In genomic region chr18:7116832-7117389, GRCh38 we compare ENCODE assay signal across 8 cellular contexts. TPM values are rescaled to one million over a fixed set of nuclear protein-coding genes. Genes with fewer than 3 reads are reported as not detected.
A peak's percentile ranks its signal among the peaks of the same experiment; 100 is the strongest.
DNase-seq lines count a peak whose midpoint lies in the region; TF ChIP-seq lines count a peak whose summit lies in the region.

No MANE protein-coding gene starts in this region.

- 2% methylated on average over 53 to 61 of the region's 61 CpGs for whole genome bisulfite sequencing in esophagus, 2 donors

- H3K36me3 ChIP-seq in KMS-11 (ENCODE audit: insufficient read depth) (no peaks in the 10 kb centered on the region), esophagus (ENCODE audit: control insufficient read depth in 2 of 2, insufficient read depth in 2 of 2, low read length in 1 of 2) (no peaks in the 10 kb centered on the region)

- H3K4me1 Mint-ChIP-seq in nephron progenitor cell = peaks cover 30% of the 10 kb centered on the region

- H3K9ac ChIP-seq in KMS-11 = no peak overlapping the region

- peaks cover 10% of the 10 kb centered on the region for H3K27me3 ChIP-seq in AG04450 (ENCODE audit: control insufficient read depth, insufficient read depth, low read length)
- no peaks in the 10 kb centered on the region for H3K27me3 ChIP-seq in KMS-11 (ENCODE audit: insufficient read depth, low read depth)
- H3K27me3 ChIP-seq in esophagus (ENCODE audit: control insufficient read depth in 1 of 2, insufficient read depth in 2 of 2, low read length in 2 of 2) = peaks cover 3 to 12% of the 10 kb centered on the region in 2 donors

- no peaks in the 10 kb centered on the region for H3K79me2 ChIP-seq in KMS-11 (ENCODE audit: insufficient read depth, low read depth)

- H3K4me1 ChIP-seq in KMS-11 (ENCODE audit: low read depth, poor library complexity, severe bottlenecking) (no peaks in the 10 kb centered on the region), esophagus (ENCODE audit: control insufficient read depth in 2 of 2, insufficient read depth in 2 of 2, low read length in 1 of 2) (peaks cover 6 to 8% of the 10 kb centered on the region in 2 donors)

- H3K27me3 Mint-ChIP-seq in nephron progenitor cell (ENCODE audit: low read depth, poor library complexity) = peaks cover 11% of the 10 kb centered on the region

- POLR2A ChIA-PET in AG04450 (lab: Yijun Ruan, JAX) = no interaction called here

- CTCF ChIA-PET in AG04450 (lab: Charles Lee) = interaction anchor here (0.7 to 1.4 kb wide), 2 partner anchors 32 to 60 kb away, joined by 3 to 4 read pairs; no protein-coding TSS in a partner anchor

- H3K9me3 ChIP-seq in AG04450 (ENCODE audit: control insufficient read depth, insufficient read depth, low read length) = no peaks in the 10 kb centered on the region; the same call in 1 of the 2 replicates
- H3K9me3 ChIP-seq in esophagus (ENCODE audit: control insufficient read depth in 2 of 2, insufficient read depth in 1 of 2, low read depth in 1 of 2, low read length in 1 of 2) = no peaks in the 10 kb centered on the region

- H3K27ac Mint-ChIP-seq in nephron progenitor cell = no peak overlapping the region

- H3K27ac ChIP-seq in AG04450 (ENCODE audit: low read depth, low read length) (no peak overlapping the region), KMS-11 (no peak overlapping the region), esophagus (ENCODE audit: low read depth in 2 of 2, low read length in 1 of 2) (no peak overlapping the region)

- H4K20me1 ChIP-seq in KMS-11 (ENCODE audit: insufficient read depth) = no peaks in the 10 kb centered on the region

- H3K36me3 Mint-ChIP-seq in nephron progenitor cell (ENCODE audit: low read depth) = peaks cover 26% of the 10 kb centered on the region

- H3K4me3 Mint-ChIP-seq in nephron progenitor cell = peak overlapping the region; percentile 94

- peak overlapping the region; percentile 82 for H3K4me2 ChIP-seq in KMS-11

- DNase-seq in AG04450 (ENCODE audit: low read depth, low spot score) = no peak
- DNase-seq in nephron progenitor cell = peak; percentile 70
- DNase-seq in central memory CD4-positive, alpha-beta T cell = no peak
- DNase-seq in stimulated activated naive CD4-positive, alpha-beta T cell treated with Interleukin-2 at 50 U/mL for 16 hours (lab: John Stamatoyannopoulos, UW) = no peak
- no peak for DNase-seq in stimulated activated CD4-positive, alpha-beta T cell treated with anti-CD3 and anti-CD28 coated beads, Interleukin-4, amount 100 ng/mL, for 24 hours
- no peak for DNase-seq in GM20000 (ENCODE audit: low spot score)

- TF ChIP-seq CTCF in AG04450 (IDR thresholded peaks at IDR 0.05; ENCODE audit: low read depth, low read length) (no peak), KMS-11 (conservative IDR thresholded peaks at IDR 0.05; ENCODE audit: low read depth, low read length) (no peak), nephron progenitor cell (IDR thresholded peaks at IDR 0.05) (no peak), GM20000 (IDR thresholded peaks at IDR 0.05; ENCODE audit: extremely low read depth, missing control alignments) (no peak)

- H2AFZ ChIP-seq in KMS-11 (ENCODE audit: low read depth) = peak overlapping the region; percentile 82; the same call in 1 of the 2 replicates

- H3K9me3 Mint-ChIP-seq in nephron progenitor cell = peaks cover 28% of the 10 kb centered on the region

- H3K4me3 ChIP-seq in AG04450 (ENCODE audit: low read depth, low read length) = peak overlapping the region; percentile 66
- no peak overlapping the region for H3K4me3 ChIP-seq in KMS-11 (IDR thresholded peaks at IDR 0.05; ENCODE audit: insufficient read depth, low read depth, low read length)
- H3K4me3 ChIP-seq in esophagus (ENCODE audit: low read depth in 1 of 2, low read length in 2 of 2) = peak overlapping the region; percentile 41 to 47

RNA-seq across cellular contexts. Expression of gene LAMA1, which starts 0.7 kb away (rescaled TPM):
- polyA plus RNA-seq in AG04450 (2011; rRNA removed) (25.2 and 26.0 TPM in 2 replicates), esophagus (under 1 TPM; 0.16 to 0.27 TPM)
- polyA minus RNA-seq in AG04450 (2011; rRNA and poly(A)+ RNA removed) = 28.3 and 30.6 TPM in 2 replicates

Comparison
In these comparisons a context has a peak if more than half of its experiments do, and no peak if none do; other contexts are left out.
1. RNA of gene LAMA1, which starts 0.7 kb away (polyA plus RNA-seq): 25.2 to 26.0 TPM in AG04450; 0.16 to 0.27 TPM in esophagus; every median in the first group is over 10 times any median in the second.